In the genomic region with DNA sequence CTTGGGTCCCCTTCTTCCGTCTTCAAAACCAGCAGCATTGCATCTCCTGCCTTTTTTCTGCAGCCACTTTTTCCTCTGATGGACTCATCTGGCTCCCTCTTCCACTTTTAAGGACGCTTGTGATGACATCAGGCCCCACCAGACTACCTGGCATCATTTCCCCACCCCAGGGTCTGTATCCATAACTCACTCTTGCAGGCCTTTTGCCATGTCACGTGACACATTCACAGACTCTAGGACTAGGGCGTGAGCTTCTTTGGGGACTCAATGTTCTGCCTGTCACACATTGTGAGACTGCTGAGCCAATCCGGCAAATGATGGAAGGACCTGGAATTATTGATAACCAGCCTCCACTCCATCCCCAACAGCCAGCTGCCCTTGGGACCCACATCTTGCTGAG, we compare ENCODE assay signal across 2 cellular contexts.
TF ChIP-seq lines count a peak whose summit lies in the region.

No MANE protein-coding gene starts in this region.

TF ChIP-seq in K562, 482 proteins besides CTCF, POLR2A, EP300 and RAD21:
- TF ChIP-seq TCF3 (CRISPR knock-in tag; IDR thresholded peaks at IDR 0.05) (no peak), RFX1 (IDR thresholded peaks at IDR 0.05) (no peak), TOE1 (IDR thresholded peaks at IDR 0.05; ENCODE audit: borderline replicate concordance) (peak; percentile 82), TOE1 (CRISPR knock-in tag; IDR thresholded peaks at IDR 0.05; ENCODE audit: borderline replicate concordance, low read depth) (no peak), RAD51 (IDR thresholded peaks at IDR 0.05; ENCODE audit: borderline replicate concordance, low read depth) (peak; percentile 89), USF2 (CRISPR knock-in tag; IDR thresholded peaks at IDR 0.05) (peak; percentile 46), CBFA2T2 (conservative IDR thresholded peaks at IDR 0.05) (peak; percentile 51; the same call in 1 of the 2 replicates), MBD1 (CRISPR knock-in tag; IDR thresholded peaks at IDR 0.05) (no peak)
- TF ChIP-seq, protein P1, sequence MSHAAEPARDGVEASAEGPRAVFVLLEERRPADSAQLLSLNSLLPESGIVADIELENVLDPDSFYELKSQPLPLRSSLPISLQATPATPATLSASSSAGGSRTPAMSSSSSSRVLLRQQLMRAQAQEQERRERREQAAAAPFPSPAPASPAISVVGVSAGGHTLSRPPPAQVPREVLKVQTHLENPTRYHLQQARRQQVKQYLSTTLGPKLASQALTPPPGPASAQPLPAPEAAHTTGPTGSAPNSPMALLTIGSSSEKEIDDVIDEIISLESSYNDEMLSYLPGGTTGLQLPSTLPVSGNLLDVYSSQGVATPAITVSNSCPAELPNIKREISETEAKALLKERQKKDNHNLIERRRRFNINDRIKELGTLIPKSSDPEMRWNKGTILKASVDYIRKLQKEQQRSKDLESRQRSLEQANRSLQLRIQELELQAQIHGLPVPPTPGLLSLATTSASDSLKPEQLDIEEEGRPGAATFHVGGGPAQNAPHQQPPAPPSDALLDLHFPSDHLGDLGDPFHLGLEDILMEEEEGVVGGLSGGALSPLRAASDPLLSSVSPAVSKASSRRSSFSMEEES (CRISPR knock-in tag; IDR thresholded peaks at IDR 0.05), result peak; percentile 84
- TF ChIP-seq, protein P2, sequence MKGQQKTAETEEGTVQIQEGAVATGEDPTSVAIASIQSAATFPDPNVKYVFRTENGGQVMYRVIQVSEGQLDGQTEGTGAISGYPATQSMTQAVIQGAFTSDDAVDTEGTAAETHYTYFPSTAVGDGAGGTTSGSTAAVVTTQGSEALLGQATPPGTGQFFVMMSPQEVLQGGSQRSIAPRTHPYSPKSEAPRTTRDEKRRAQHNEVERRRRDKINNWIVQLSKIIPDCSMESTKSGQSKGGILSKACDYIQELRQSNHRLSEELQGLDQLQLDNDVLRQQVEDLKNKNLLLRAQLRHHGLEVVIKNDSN (CRISPR knock-in tag; IDR thresholded peaks at IDR 0.05), result peak; percentile 37; the same call in 1 of the 2 replicates

TF ChIP-seq in HepG2, 621 proteins besides CTCF, POLR2A, EP300 and RAD21:
- TF ChIP-seq POLR2G (IDR thresholded peaks at IDR 0.05; ENCODE audit: low read depth, low read length) (no peak), RAD51 (IDR thresholded peaks at IDR 0.05; ENCODE audit: borderline replicate concordance) (peak; percentile 86), USF2 (IDR thresholded peaks at IDR 0.05; ENCODE audit: low read depth, low read length) (peak; percentile 72), USF2 (CRISPR knock-in tag; IDR thresholded peaks at IDR 0.05; ENCODE audit: borderline replicate concordance) (no peak)
